ENCODE assay signal across 19 cellular contexts in the genomic region with DNA sequence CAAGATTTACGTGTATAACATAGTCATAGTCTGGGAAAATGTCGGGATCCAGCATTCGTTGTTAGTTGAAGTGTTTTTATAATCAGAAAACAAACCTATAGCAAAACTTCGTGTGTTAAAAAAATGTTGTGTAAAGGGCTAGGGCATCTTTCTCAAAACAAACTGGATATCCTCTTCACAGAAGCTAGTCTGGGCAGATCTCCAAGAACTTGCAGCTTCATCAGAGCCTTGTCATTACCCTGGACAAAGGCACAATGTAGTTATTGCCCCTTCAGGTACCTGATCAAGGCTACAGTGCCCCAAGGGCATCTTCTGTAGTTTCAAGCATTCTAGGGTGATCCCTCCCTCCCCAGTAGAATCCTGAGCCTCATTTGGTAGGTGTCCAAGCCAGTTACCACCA.
A peak's percentile ranks its signal among the peaks of the same experiment; 100 is the strongest.
DNase-seq lines count a peak whose midpoint lies in the region; ATAC-seq, FAIRE-seq and TF ChIP-seq lines count a peak whose summit lies in the region.
"Had no signal": no experiment of that assay in that cellular context is flagged by ENCODE, and none has a peak within 500 bp of the region (broad histone marks: within the 10 kb centered on the region; RNA-seq: fewer than 3 reads in every experiment).

No MANE protein-coding gene starts in this region.

- DNase-seq in DMS79 (lab: John Stamatoyannopoulos, UW) (peak; percentile 69), NCI-H1092 (lab: John Stamatoyannopoulos, UW) (peak; percentile 18), NCI-H446 treated with DMSO at 0.1 percent for 48 hours (lab: John Stamatoyannopoulos, UW) (peak; percentile 18), pons (ENCODE audit: low spot score) (peak; percentile 4), mesothelial cell of epicardium (ENCODE audit: low spot score in 2 of 2, unreplicated experiment in 2 of 2) (no peak), HTR-8/SVneo (ENCODE audit: insufficient read length, low spot score) (no peak)
- DNase-seq: activated CD4-positive, alpha-beta T cell treated with anti-CD3 and anti-CD28 coated beads for 1 hour; activated CD8-positive, alpha-beta memory T cell treated with anti-CD3 and anti-CD28 coated beads, Interleukin-2, amount 10 ng/mL, durations not matched to agents 7 days and 5 days; gastrocnemius medialis; HCEC 1CT; left cardiac atrium; NCI-H82; Peyer's patch; T-helper 9 cell had no signal

- no peak for ATAC-seq in GM18505 (IDR thresholded peaks at IDR 0.05; ENCODE audit: unreplicated experiment)
- ATAC-seq: activated CD8-positive, alpha-beta memory T cell treated with anti-CD3 and anti-CD28 coated beads, Interleukin-2, amount 10 ng/mL, durations not matched to agents 7 days and 5 days; gastrocnemius medialis; K562 had no signal

- H3K9me3 Mint-ChIP-seq in mesothelial cell of epicardium = no peaks in the 10 kb centered on the region
- H3K9me3 Mint-ChIP-seq: activated T-helper 2 cell treated with anti-CD3 and anti-CD28 coated beads, Interferon-gamma antibody, Interleukin-2, Interleukin-4, amounts not matched to agents 10 μg/mL and 5 μg/mL and 100 μg/mL, durations not matched to agents 14 hours and 24 hours and 36 hours; neural crest cell had no signal

- H3K4me1 Mint-ChIP-seq in mesothelial cell of epicardium = peaks cover 10% of the 10 kb centered on the region
- H3K4me1 Mint-ChIP-seq: activated CD8-positive, alpha-beta memory T cell treated with anti-CD3 and anti-CD28 coated beads, Interleukin-2, amount 10 ng/mL, durations not matched to agents 7 days and 5 days; CD14-positive monocyte; neural crest cell had no signal

- H3K36me3 Mint-ChIP-seq in mesothelial cell of epicardium = no peaks in the 10 kb centered on the region
- H3K36me3 Mint-ChIP-seq: activated CD8-positive, alpha-beta memory T cell treated with anti-CD3 and anti-CD28 coated beads, Interleukin-2, amount 10 ng/mL, durations not matched to agents 7 days and 5 days; CD14-positive monocyte had no signal

- TF ChIP-seq CTCF in mesothelial cell of epicardium (IDR thresholded peaks at IDR 0.05; ENCODE audit: unreplicated experiment) = no peak

- FAIRE-seq in HTR-8/SVneo (lab: Jason Lieb, UNC) = no peak
- FAIRE-seq: K562 had no signal

- no peak overlapping the region for H3K27ac Mint-ChIP-seq in mesothelial cell of epicardium
- H3K27ac Mint-ChIP-seq: activated CD8-positive, alpha-beta memory T cell treated with anti-CD3 and anti-CD28 coated beads, Interleukin-2, amount 10 ng/mL, durations not matched to agents 7 days and 5 days; activated T-helper 2 cell treated with anti-CD3 and anti-CD28 coated beads, Interferon-gamma antibody, Interleukin-2, Interleukin-4, amounts not matched to agents 10 μg/mL and 5 μg/mL and 100 μg/mL, durations not matched to agents 14 hours and 24 hours and 36 hours; CD14-positive monocyte had no signal

- no peak for TF ChIP-seq POLR2A in GM18505 (IDR thresholded peaks at IDR 0.05; ENCODE audit: borderline replicate concordance, extremely low read depth, insufficient read depth, insufficient read length)

- H3K27me3 Mint-ChIP-seq in mesothelial cell of epicardium (ENCODE audit: low read depth) = peaks cover 9% of the 10 kb centered on the region
- H3K27me3 Mint-ChIP-seq: activated CD8-positive, alpha-beta memory T cell treated with anti-CD3 and anti-CD28 coated beads, Interleukin-2, amount 10 ng/mL, durations not matched to agents 7 days and 5 days had no signal

- no peak overlapping the region for H3K4me3 Mint-ChIP-seq in mesothelial cell of epicardium
- H3K4me3 Mint-ChIP-seq: activated CD8-positive, alpha-beta memory T cell treated with anti-CD3 and anti-CD28 coated beads, Interleukin-2, amount 10 ng/mL, durations not matched to agents 7 days and 5 days; CD14-positive monocyte; neural crest cell had no signal

Comparison
In these comparisons a context has a peak if more than half of its experiments do, and no peak if none do; other contexts are left out.
1. DNase-seq: peak in DMS79 (single experiment), NCI-H1092 (single experiment), NCI-H446 treated with DMSO at 0.1 percent for 48 hours (single experiment) and pons (single experiment); none in mesothelial cell of epicardium (0 of 2) and HTR-8/SVneo (single experiment).